Comparison of ENCODE assay signal across 8 cellular contexts in the genomic region with DNA sequence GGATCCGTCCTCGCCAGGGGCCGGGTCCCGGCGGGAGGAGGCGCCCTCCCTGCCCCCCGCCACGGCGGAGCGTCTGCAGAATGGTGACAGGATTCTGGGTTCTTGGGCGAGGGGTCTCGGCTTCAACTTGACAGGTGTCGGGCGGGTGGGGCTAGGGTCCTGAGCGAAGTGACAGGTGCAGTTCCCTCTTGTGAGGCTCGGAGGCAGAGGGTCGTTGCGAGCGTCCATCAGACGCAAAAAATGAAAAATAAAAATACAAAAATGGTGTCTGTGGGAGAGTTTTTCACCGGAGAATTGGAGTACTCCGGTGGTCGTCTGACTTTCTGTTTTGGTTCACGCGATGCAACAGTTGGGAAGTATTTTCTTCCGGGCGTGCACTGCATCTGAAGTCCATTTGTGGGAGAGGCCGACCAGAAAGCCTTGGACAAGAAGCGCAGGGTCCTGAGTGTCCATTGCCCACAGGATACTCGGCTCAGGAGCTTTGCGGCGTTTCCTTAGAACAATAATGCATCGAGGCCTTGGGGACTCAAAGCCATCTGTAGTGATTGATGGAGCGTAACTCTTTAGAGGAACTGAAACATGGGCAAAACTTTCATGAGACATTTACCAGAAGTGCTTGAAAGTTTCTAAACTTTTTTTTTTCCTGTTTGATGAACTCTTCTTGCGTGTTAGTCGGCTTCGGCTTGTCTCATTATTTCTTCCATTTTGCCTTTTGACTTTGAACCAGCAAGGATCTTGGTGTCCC. TPM values are rescaled to one million over a fixed set of nuclear protein-coding genes. Genes with fewer than 3 reads are reported as not detected.
A peak's percentile ranks its signal among the peaks of the same experiment; 100 is the strongest.
DNase-seq lines count a peak whose midpoint lies in the region; ATAC-seq and TF ChIP-seq lines count a peak whose summit lies in the region.

No MANE protein-coding gene starts in this region.

- ATAC-seq in GM21390 (IDR thresholded peaks at IDR 0.05; ENCODE audit: unreplicated experiment) (peak; percentile 76), HG03575 (IDR thresholded peaks at IDR 0.05; ENCODE audit: extremely low read depth, insufficient number of reproducible peaks, low FRiP score, unreplicated experiment) (peak; percentile 82), lung (ENCODE audit: insufficient read depth, low FRiP score) (peak; percentile 24), thoracic aorta (ENCODE audit: insufficient number of reproducible peaks, low FRiP score, low read depth) (peak; percentile 1)

- H3K4me3 ChIP-seq in ectodermal cell (ENCODE audit: insufficient read depth, low read depth, low read length) (peak overlapping the region; percentile 88), lung (peak overlapping the region; percentile 98), thoracic aorta (peak overlapping the region; percentile 100)

- H3K27ac ChIP-seq in ectodermal cell (ENCODE audit: insufficient read depth, low read depth, low read length, poor library complexity, severe bottlenecking): peak overlapping the region; percentile 92
- H3K27ac ChIP-seq in lung (ENCODE audit: low read depth in 1 of 2, low read length in 1 of 2): peak overlapping the region; percentile 100
- H3K27ac ChIP-seq in thoracic aorta: peak overlapping the region; percentile 97 to 100

- 9 to 11% methylated on average over 37 of the region's 37 CpGs for WGBS in ectodermal cell, 2 experiments
- WGBS in lung, 2 donors: 0 to 1% methylated on average over 36 to 37 of the region's 37 CpGs

- peak; percentile 41 for DNase-seq in NK-92 treated with Interleukin-12 subunit alpha and Interleukin-12 subunit beta, amount 100 ng/mL, for 24 hours (lab: John Stamatoyannopoulos, UW)
- DNase-seq in NK-92 (lab: John Stamatoyannopoulos, UW; ENCODE audit: unreplicated experiment) (no peak), SW480 (ENCODE audit: low spot score) (peak; percentile 57), lung (ENCODE audit: low spot score) (no peak), thoracic aorta (ENCODE audit: low spot score) (no peak)

- H3K9me3 ChIP-seq in ectodermal cell (ENCODE audit: control insufficient read depth, low read length): no peaks in the 10 kb centered on the region
- no peaks in the 10 kb centered on the region for H3K9me3 ChIP-seq in lung (ENCODE audit: control insufficient read depth in 2 of 2, insufficient read depth in 1 of 2, low read length in 1 of 2)
- H3K9me3 ChIP-seq in thoracic aorta: no peaks in the 10 kb centered on the region

- TF ChIP-seq CTCF in lung (IDR thresholded peaks at IDR 0.05; ENCODE audit: control extremely low read depth, extremely low read depth) (no peak), thoracic aorta (IDR thresholded peaks at IDR 0.05) (no peak)

- no peaks in the 10 kb centered on the region for H3K27me3 ChIP-seq in ectodermal cell (ENCODE audit: control insufficient read depth, insufficient read depth, low read length, poor library complexity, severe bottlenecking)
- no peaks in the 10 kb centered on the region for H3K27me3 ChIP-seq in lung (ENCODE audit: control insufficient read depth, insufficient read depth)
- no peaks in the 10 kb centered on the region for H3K27me3 ChIP-seq in thoracic aorta (replicated peaks; ENCODE audit: insufficient read depth)

- H3K4me1 ChIP-seq in ectodermal cell (ENCODE audit: control insufficient read depth, insufficient read depth, low read length): peaks cover 4% of the 10 kb centered on the region
- H3K4me1 ChIP-seq in lung (ENCODE audit: control insufficient read depth in 2 of 2, insufficient read depth in 2 of 2, low read length in 2 of 2): peaks cover 6 to 7% of the 10 kb centered on the region in 2 donors
- H3K4me1 ChIP-seq in thoracic aorta (ENCODE audit: control insufficient read depth in 1 of 2, low read depth in 2 of 2): peaks cover 18 to 19% of the 10 kb centered on the region in 2 donors

- H3K36me3 ChIP-seq in ectodermal cell (ENCODE audit: control insufficient read depth, insufficient read depth, low read length) (no peaks in the 10 kb centered on the region), lung (ENCODE audit: control insufficient read depth in 2 of 2, insufficient read depth in 2 of 2, low read length in 2 of 2) (peaks cover 2 to 4% of the 10 kb centered on the region in 2 donors), thoracic aorta (no peaks in the 10 kb centered on the region)

RNA-seq across cellular contexts. Expression of a gene that starts 0.8 kb away (rescaled TPM):
- 27.4 TPM for polyA plus RNA-seq in ectodermal cell (2013, experiment 1 of 4)
- polyA plus RNA-seq in ectodermal cell (2013, experiment 2 of 4): 29.1 TPM
- polyA plus RNA-seq in ectodermal cell (2013, experiment 3 of 4): 25.4 TPM
- 28.0 TPM for polyA plus RNA-seq in ectodermal cell (2013, experiment 4 of 4)
- total RNA-seq in lung: 10 to 100 TPM; 31.5 to 69.9 TPM
- polyA plus RNA-seq in lung: 10 to 100 TPM in 1 of 2 donors, 1 to 10 TPM in 1; 10.0 to 20.6 TPM
- total RNA-seq in thoracic aorta: 10 to 100 TPM; 26.5 to 48.1 TPM

Comparison
In these comparisons a context has a peak if more than half of its experiments do, and no peak if none do; other contexts are left out.
1. DNase-seq: peak in NK-92 treated with Interleukin-12 subunit alpha and Interleukin-12 subunit beta, amount 100 ng/mL, for 24 hours (single experiment) and SW480 (single experiment); none in NK-92 (single experiment), lung (single experiment) and thoracic aorta (single experiment).
2. ATAC-seq: peak in every context shown above with its lines; median percentile 82 in HG03575; 76 in GM21390; 24 in lung; 1 in thoracic aorta.
3. Peak in every context shown above with its lines, with median percentiles within 50 percentile points of each other: H3K27ac ChIP-seq and H3K4me3 ChIP-seq.